Comparison of ENCODE assay signal across 18 cellular contexts in genomic region chr11:27331984-27332383, GRCh38. TPM values are rescaled to one million over a fixed set of nuclear protein-coding genes. Genes with fewer than 3 reads are reported as not detected.
A peak's percentile ranks its signal among the peaks of the same experiment; 100 is the strongest.
DNase-seq lines count a peak whose midpoint lies in the region; FAIRE-seq and TF ChIP-seq lines count a peak whose summit lies in the region.
"Had no signal": no experiment of that assay in that cellular context is flagged by ENCODE, and none has a peak within 500 bp of the region (broad histone marks: within the 10 kb centered on the region; RNA-seq: fewer than 3 reads in every experiment).

No MANE protein-coding gene starts in this region.

- no peak overlapping the region for H3K18ac ChIP-seq in mesenchymal stem cell (ENCODE audit: low read depth in 1 of 2, low read length in 2 of 2)

- H2AFZ ChIP-seq in mesenchymal stem cell (ENCODE audit: low read depth, low read length) = no peak overlapping the region

- H3K4me1 ChIP-seq in A673 (ENCODE audit: insufficient read depth, low read length, poor library complexity, severe bottlenecking) (peaks cover 16% of the 10 kb centered on the region), mesenchymal stem cell (ENCODE audit: control insufficient read depth, insufficient read depth, low read depth, low read length) (no peaks in the 10 kb centered on the region)

- no peaks in the 10 kb centered on the region for H3K79me1 ChIP-seq in mesenchymal stem cell (replicated peaks; ENCODE audit: low read length, poor library complexity, severe bottlenecking)

- peak overlapping the region; percentile 34 for H3K4me2 ChIP-seq in mesenchymal stem cell (ENCODE audit: low read length, poor library complexity, severe bottlenecking)

- H3K4me3 ChIP-seq in A673 (ENCODE audit: low read depth, low read length, poor library complexity, severe bottlenecking) (no peak overlapping the region), brain microvascular endothelial cell (ENCODE audit: low read depth, low read length) (no peak overlapping the region), mesenchymal stem cell (ENCODE audit: insufficient read depth in 1 of 2, low read depth in 1 of 2, low read length in 2 of 2) (no peak overlapping the region)
- H3K4me3 ChIP-seq: coronary artery, lung had no signal

- no peak overlapping the region for H2BK12ac ChIP-seq in mesenchymal stem cell (ENCODE audit: low read length in 2 of 2)

- no peak overlapping the region for H3K14ac ChIP-seq in mesenchymal stem cell (ENCODE audit: low read length in 2 of 2)

- WGBS in mesenchymal stem cell = 0% methylated on average over 2 of the region's 2 CpGs

- H4K8ac ChIP-seq in mesenchymal stem cell (ENCODE audit: low read length) = no peak overlapping the region

- no peak overlapping the region for H2BK15ac ChIP-seq in mesenchymal stem cell (ENCODE audit: low read depth, poor library complexity, severe bottlenecking)

- H2BK120ac ChIP-seq in mesenchymal stem cell (ENCODE audit: low read depth, low read length) = no peak overlapping the region

- no peak for FAIRE-seq in HTR-8/SVneo (lab: Jason Lieb, UNC)
- FAIRE-seq: TTC549 had no signal

- DNase-seq in A673 (ENCODE audit: low spot score) (peak; percentile 56), HTR-8/SVneo (ENCODE audit: insufficient read length, low spot score) (peak; percentile 15), brain microvascular endothelial cell (peak; percentile 67), mesenchymal stem cell (peak; percentile 55), NCI-H2029 (lab: John Stamatoyannopoulos, UW) (no peak), NCI-H2081 (lab: John Stamatoyannopoulos, UW) (no peak), HEK293T (ENCODE audit: extremely low spot score) (no peak), GF-D8 (lab: John Stamatoyannopoulos, UW) (no peak)
- DNase-seq: activated CD4-positive, alpha-beta T cell treated with anti-CD3 and anti-CD28 coated beads for 4 hours; activated effector memory CD4-positive, alpha-beta T cell treated with anti-CD3 and anti-CD28 coated beads, Interleukin-2, amount 50 U/mL, for 16 hours; CD4-positive, alpha-beta memory T cell; DMS79 treated with DMSO at 0.1 percent for 48 hours; NCI-H2107; NCI-H524 treated with DMSO at 0.1 percent for 48 hours had no signal

- H2BK5ac ChIP-seq in mesenchymal stem cell (ENCODE audit: low read depth, low read length, poor library complexity, severe bottlenecking) = no peak overlapping the region

- intact Hi-C loops in A673 (cut with micrococcal nuclease; ENCODE audit: unreplicated experiment) = no loop called here

- CTCF ChIA-PET in A673 (lab: Charles Lee) = interaction anchor here (0.7 kb wide), 1 partner anchor 141 kb away, joined by 4 read pairs; the partner anchor contains the start of gene LGR4
- CTCF ChIA-PET in HEK293T (lab: Yijun Ruan, JAX) = no interaction called here

- peaks cover 3% of the 10 kb centered on the region for H3K36me3 ChIP-seq in A673 (ENCODE audit: insufficient read depth, low read length, poor library complexity, severe bottlenecking)
- no peaks in the 10 kb centered on the region for H3K36me3 ChIP-seq in brain microvascular endothelial cell (replicated peaks)
- H3K36me3 ChIP-seq in mesenchymal stem cell (ENCODE audit: control insufficient read depth in 1 of 2, insufficient read depth in 2 of 2, low read depth in 1 of 2, low read length in 2 of 2) = no peaks in the 10 kb centered on the region

- no peak overlapping the region for H3K9ac ChIP-seq in mesenchymal stem cell (ENCODE audit: low read length)

- no peak overlapping the region for H3K4ac ChIP-seq in mesenchymal stem cell (ENCODE audit: low read depth in 1 of 2, low read length in 2 of 2)

- no peak overlapping the region for H4K91ac ChIP-seq in mesenchymal stem cell (ENCODE audit: low read length)

- H3K23ac ChIP-seq in mesenchymal stem cell (ENCODE audit: low read length in 2 of 2) = no peak overlapping the region

- no peaks in the 10 kb centered on the region for H3K27me3 ChIP-seq in A673 (replicated peaks; ENCODE audit: insufficient read depth, low read depth, low read length, poor library complexity)
- no peaks in the 10 kb centered on the region for H3K27me3 ChIP-seq in brain microvascular endothelial cell (replicated peaks)
- no peaks in the 10 kb centered on the region for H3K27me3 ChIP-seq in mesenchymal stem cell (ENCODE audit: control insufficient read depth in 1 of 2, insufficient read depth in 1 of 2, low read length in 2 of 2)

- BruUV-seq in A673 (replicated peaks; lab: Mats Ljungman, UMichigan) = no TSS peak

- H3K27ac ChIP-seq in A673 (ENCODE audit: low read depth, low read length, poor library complexity, severe bottlenecking) (no peak overlapping the region), brain microvascular endothelial cell (peak overlapping the region; percentile 30), mesenchymal stem cell (ENCODE audit: low read length, poor library complexity, severe bottlenecking) (peak overlapping the region; percentile 81)
- H3K27ac ChIP-seq: coronary artery, epithelial cell of prostate had no signal

- H3K9me3 ChIP-seq in A673 (ENCODE audit: low read depth, low read length, poor library complexity, severe bottlenecking) (no peaks in the 10 kb centered on the region), mesenchymal stem cell (ENCODE audit: control insufficient read depth, low read length) (no peaks in the 10 kb centered on the region)

- in situ Hi-C loops in brain microvascular endothelial cell (cut with HindIII; ENCODE audit: low pct_ligation_motif_present, low sequenced_read_pairs) = no loop called here

- POLR2A ChIA-PET in A673 (lab: Charles Lee; ENCODE audit: low non-redundant PET) (no interaction called here), HEK293T (lab: Yijun Ruan, JAX) (no interaction called here)

- no peak for TF ChIP-seq CTCF in A673 (conservative IDR thresholded peaks at IDR 0.05; ENCODE audit: low read depth, low read length)
- no peak for TF ChIP-seq CTCF in brain microvascular endothelial cell (IDR thresholded peaks at IDR 0.05; ENCODE audit: low read depth, low read length, missing control alignments)

- no peak overlapping the region for H2AK5ac ChIP-seq in mesenchymal stem cell (ENCODE audit: low read length, severe bottlenecking)

TF ChIP-seq in HEK293T, 16 proteins besides CTCF, POLR2A, EP300 and RAD21:
- TF ChIP-seq FOXA1 (IDR thresholded peaks at IDR 0.05) (no peak), BHLHE40 (IDR thresholded peaks at IDR 0.05; ENCODE audit: borderline replicate concordance) (no peak), CTBP1 (IDR thresholded peaks at IDR 0.05; ENCODE audit: borderline replicate concordance) (no peak), SP1 (IDR thresholded peaks at IDR 0.05) (no peak), L3MBTL2 (conservative IDR thresholded peaks at IDR 0.05) (no peak), FOXK2 (IDR thresholded peaks at IDR 0.05) (no peak), FOXM1 (IDR thresholded peaks at IDR 0.05; ENCODE audit: borderline replicate concordance) (no peak), ELF4 (IDR thresholded peaks at IDR 0.05) (no peak), PKNOX1 (IDR thresholded peaks at IDR 0.05) (no peak), TARDBP (IDR thresholded peaks at IDR 0.05) (no peak), SUZ12 (IDR thresholded peaks at IDR 0.05) (no peak), LEF1 (IDR thresholded peaks at IDR 0.05; ENCODE audit: borderline replicate concordance) (no peak), ARNT (IDR thresholded peaks at IDR 0.05) (no peak), NFRKB (IDR thresholded peaks at IDR 0.05) (no peak)

RNA-seq across cellular contexts. Expression of gene CCDC34, which starts 31.0 kb away (rescaled TPM):
- total RNA-seq in A673 (2021) = 101 and 105 TPM in 2 replicates
- 10.2 TPM for polyA plus RNA-seq in mesenchymal stem cell (2013, experiment 1 of 2)
- polyA plus RNA-seq in mesenchymal stem cell (2013, experiment 2 of 2) = 11.4 TPM

Comparison
In these comparisons a context has a peak if more than half of its experiments do, and no peak if none do; other contexts are left out.
1. DNase-seq: peak in A673 (single experiment), HTR-8/SVneo (single experiment), brain microvascular endothelial cell (single experiment) and mesenchymal stem cell (single experiment); none in NCI-H2029 (single experiment), NCI-H2081 (0 of 2), HEK293T (single experiment) and GF-D8 (single experiment).